In the genomic region with DNA sequence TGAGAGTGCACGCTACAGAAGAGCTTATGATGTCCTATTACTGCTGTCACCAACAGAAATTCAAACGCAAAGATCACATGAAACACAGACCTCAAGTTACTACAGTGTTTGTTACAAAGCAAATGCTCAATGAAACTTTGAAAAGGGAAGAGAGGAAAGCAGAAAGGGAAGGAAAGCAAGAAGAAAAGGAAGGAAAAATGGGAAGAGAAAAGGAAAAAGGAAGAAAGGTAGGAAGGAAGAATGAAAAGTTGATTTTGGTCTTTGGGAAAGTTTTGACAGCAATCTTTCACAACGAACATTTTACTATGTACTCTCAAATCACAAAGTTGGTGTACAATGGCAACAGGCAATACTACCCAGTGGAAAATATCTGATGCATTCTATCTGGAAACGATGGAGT, we compare ENCODE assay signal across 6 cellular contexts.
"Had no signal": no experiment of that assay in that cellular context is flagged by ENCODE, and none has a peak within 500 bp of the region (broad histone marks: within the 10 kb centered on the region; RNA-seq: fewer than 3 reads in every experiment).

No MANE protein-coding gene starts in this region.

- H3K9me3 ChIP-seq: HAP-1 had no signal

- H3K36me3 ChIP-seq: HAP-1 had no signal

- DNase-seq: GOT3, H7, KBM-7 had no signal

- H3K27ac ChIP-seq: HL-60, KMS-11 had no signal

- H3K4me2 ChIP-seq: KMS-11 had no signal

- H3K4me3 ChIP-seq: HAP-1 had no signal

- H3K9ac ChIP-seq: KMS-11 had no signal
